ENCODE assay signal across 29 cellular contexts in the genomic region with DNA sequence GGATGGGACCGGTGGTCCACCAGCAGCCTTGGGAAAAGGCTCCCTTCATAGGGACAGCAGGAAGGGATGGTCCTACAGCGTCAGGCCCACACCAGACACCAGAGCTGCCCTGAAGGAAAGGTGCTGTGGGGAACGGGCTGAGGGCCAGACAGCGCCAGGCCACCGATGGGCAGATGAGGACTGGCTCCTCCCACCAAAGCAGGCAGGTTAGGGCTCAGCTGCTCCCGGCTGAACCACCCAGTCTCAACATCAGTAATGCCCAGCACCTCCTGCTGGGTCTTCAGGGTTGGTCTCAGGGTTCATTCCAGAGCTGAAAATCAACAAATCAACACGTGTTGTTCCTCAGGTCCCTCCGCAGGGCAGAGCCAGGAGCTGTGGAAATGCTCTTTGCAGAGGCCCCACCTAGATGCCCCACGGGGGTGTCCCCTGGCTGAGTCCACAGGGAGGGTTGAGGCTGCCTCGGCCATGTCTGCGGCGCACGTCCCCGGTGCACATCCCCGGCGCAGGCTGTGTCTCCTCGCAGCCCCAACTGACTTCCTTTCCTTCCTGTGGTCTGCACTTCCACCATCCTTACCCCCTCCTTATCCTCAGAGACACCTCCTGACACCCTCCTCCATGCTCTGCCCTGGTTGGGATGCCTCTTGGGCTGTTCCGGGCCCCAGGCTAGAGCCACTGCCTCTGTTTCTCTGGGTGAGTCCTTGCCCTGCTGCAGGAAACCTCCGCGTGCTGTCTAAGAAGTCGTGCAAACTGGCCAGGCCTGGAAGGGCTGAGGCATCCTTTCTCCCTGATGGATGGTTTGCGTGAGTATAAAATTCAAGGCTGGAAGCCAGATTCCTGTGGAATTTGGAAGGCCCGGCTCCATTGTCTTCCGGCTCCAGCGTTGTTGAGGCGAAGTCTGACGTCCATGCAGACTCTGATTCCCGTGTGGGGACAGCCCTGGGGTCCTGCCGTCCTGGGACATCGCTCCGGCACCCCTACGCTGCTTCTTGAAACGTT. TPM values are rescaled to one million over a fixed set of nuclear protein-coding genes. Genes with fewer than 3 reads are reported as not detected.
DNase-seq lines count a peak whose midpoint lies in the region; ATAC-seq, FAIRE-seq and TF ChIP-seq lines count a peak whose summit lies in the region.
"Had no signal": no experiment of that assay in that cellular context is flagged by ENCODE, and none has a peak within 500 bp of the region (broad histone marks: within the 10 kb centered on the region; RNA-seq: fewer than 3 reads in every experiment).

No MANE protein-coding gene starts in this region.

- TF ChIP-seq CTCF in astrocyte (IDR thresholded peaks at IDR 0.05; ENCODE audit: insufficient read depth, low read depth, low read length): no peak
- no peak for TF ChIP-seq CTCF in left lung (IDR thresholded peaks at IDR 0.05)
- no peak for TF ChIP-seq CTCF in tibial artery (IDR thresholded peaks at IDR 0.05)
- TF ChIP-seq CTCF in GM10266 (IDR thresholded peaks at IDR 0.05; ENCODE audit: control insufficient read depth, insufficient read depth, low read depth, missing control alignments): no peak

- peaks cover 72% of the 10 kb centered on the region for H3K27me3 Mint-ChIP-seq in astrocyte (ENCODE audit: low read depth, unreplicated experiment)

- peaks cover 3% of the 10 kb centered on the region for H3K4me1 Mint-ChIP-seq in astrocyte (ENCODE audit: low read depth, unreplicated experiment)
- H3K4me1 Mint-ChIP-seq: activated naive CD4-positive, alpha-beta T cell treated with anti-CD3 and anti-CD28 coated beads, Interleukin-2, amount 50 U/mL, for 24 hours had no signal

- no peak overlapping the region for H3K27ac Mint-ChIP-seq in astrocyte (ENCODE audit: unreplicated experiment)
- H3K27ac Mint-ChIP-seq: activated naive CD4-positive, alpha-beta T cell treated with anti-CD3 and anti-CD28 coated beads, Interleukin-2, amount 50 U/mL, for 24 hours; CD4-positive, alpha-beta T cell had no signal

- H3K4me1 ChIP-seq in astrocyte (ENCODE audit: insufficient read depth, low read length): no peaks in the 10 kb centered on the region
- H3K4me1 ChIP-seq in left lung: no peaks in the 10 kb centered on the region
- H3K4me1 ChIP-seq in tibial artery: no peaks in the 10 kb centered on the region
- H3K4me1 ChIP-seq: body of pancreas, colonic mucosa had no signal

- peaks cover 2% of the 10 kb centered on the region for H3K27me3 ChIP-seq in astrocyte (ENCODE audit: insufficient read depth, low read length)
- H3K27me3 ChIP-seq in left lung: peaks cover 0 to 78% of the 10 kb centered on the region in 2 donors
- peaks cover 0 to 57% of the 10 kb centered on the region in 2 donors for H3K27me3 ChIP-seq in tibial artery
- H3K27me3 ChIP-seq: colonic mucosa, ovary had no signal

- H3K9me3 ChIP-seq in astrocyte (ENCODE audit: insufficient read depth, low read depth, low read length): no peaks in the 10 kb centered on the region
- no peaks in the 10 kb centered on the region for H3K9me3 ChIP-seq in left lung
- peaks cover 0 to 9% (median 7%) of the 10 kb centered on the region in 3 donors for H3K9me3 ChIP-seq in tibial artery
- H3K9me3 ChIP-seq: body of pancreas, colonic mucosa, thoracic aorta had no signal

- H3K27ac ChIP-seq in astrocyte (ENCODE audit: low read depth, low read length) (no peak overlapping the region), left lung (no peak overlapping the region), tibial artery (no peak overlapping the region)
- H3K27ac ChIP-seq: body of pancreas, colonic mucosa, ovary, PC-9, thoracic aorta, VCaP had no signal

- no peak overlapping the region for H3K4me2 ChIP-seq in astrocyte (ENCODE audit: low read length)
- H3K4me2 ChIP-seq: PC-9 had no signal

- FAIRE-seq in astrocyte (lab: Jason Lieb, UNC): no peak
- FAIRE-seq: HTR-8/SVneo had no signal

- ATAC-seq in Right ventricle myocardium superior (ENCODE audit: poor library complexity) (no peak), left lung (no peak), GM21528 (IDR thresholded peaks at IDR 0.05; ENCODE audit: low FRiP score, unreplicated experiment) (no peak)
- ATAC-seq: body of pancreas, HCT116 had no signal

- H3K4me3 ChIP-seq in astrocyte (ENCODE audit: insufficient read depth, low read depth, low read length) (no peak overlapping the region), left lung (no peak overlapping the region), tibial artery (no peak overlapping the region)
- H3K4me3 ChIP-seq: body of pancreas, colonic mucosa, ovary, PC-9, thoracic aorta had no signal

- intact Hi-C loops in cardiac septum (cut with DNase I) (no loop called here), Right ventricle myocardium superior (cut with DNase I) (no loop called here), left lung (cut with DNase I) (no loop called here), tibial artery (cut with DNase I; ENCODE audit: low total_unique reads) (no loop called here)

- H3K79me2 ChIP-seq in astrocyte (ENCODE audit: insufficient read depth, low read length): no peaks in the 10 kb centered on the region

- no peaks in the 10 kb centered on the region for H3K9me3 Mint-ChIP-seq in astrocyte (ENCODE audit: unreplicated experiment)
- H3K9me3 Mint-ChIP-seq: activated naive CD4-positive, alpha-beta T cell treated with anti-CD3 and anti-CD28 coated beads, Interleukin-2, amount 50 U/mL, for 24 hours; CD4-positive, alpha-beta T cell had no signal

- H4K20me1 ChIP-seq in astrocyte (ENCODE audit: insufficient read depth, low read length): no peaks in the 10 kb centered on the region

- no peak overlapping the region for H2AFZ ChIP-seq in astrocyte (ENCODE audit: low read depth, low read length)
- H2AFZ ChIP-seq: PC-9 had no signal

- H3K36me3 Mint-ChIP-seq in astrocyte (ENCODE audit: low read depth, unreplicated experiment): no peaks in the 10 kb centered on the region
- H3K36me3 Mint-ChIP-seq: activated naive CD4-positive, alpha-beta T cell treated with anti-CD3 and anti-CD28 coated beads, Interleukin-2, amount 50 U/mL, for 24 hours had no signal

- H3K9ac ChIP-seq in astrocyte (ENCODE audit: low read length): no peak overlapping the region

- peak; percentile 51 for DNase-seq in cardiac septum (ENCODE audit: low spot score)
- DNase-seq in Right ventricle myocardium superior: no peak
- DNase-seq in astrocyte (ENCODE audit: low read depth): peak; percentile 26
- peak; percentile 24 to 73 for DNase-seq in left lung
- peak; percentile 10 to 46 for DNase-seq in tibial artery
- no peak for DNase-seq in nucleus accumbens (lab: John Stamatoyannopoulos, UW)
- DNase-seq in GM10266 (ENCODE audit: extremely low spot score): no peak
- DNase-seq: activated CD4-positive, alpha-beta T cell treated with anti-CD3 and anti-CD28 coated beads, Interleukin-2, amount 50 U/mL, for 4 hours; activated T-cell treated with anti-CD3 and anti-CD28 coated beads for 4 hours; CD4-positive, alpha-beta T cell; colonic mucosa; DMS 273 treated with DMSO at 0.1 percent for 48 hours; GF-D8; Kasumi-1; NCI-H1092; NCI-H1930; NCI-H2227 treated with DMSO at 0.1 percent for 48 hours; PC-9; stimulated activated CD4-positive, alpha-beta T cell treated with anti-CD3 and anti-CD28 coated beads, Interleukin-1b, Interleukin-23, amount 100 ng/mL, for 48 hours; stimulated activated naive CD4-positive, alpha-beta T cell had no signal

- no peak overlapping the region for H3K4me3 Mint-ChIP-seq in astrocyte (ENCODE audit: unreplicated experiment)
- H3K4me3 Mint-ChIP-seq: activated naive CD4-positive, alpha-beta T cell treated with anti-CD3 and anti-CD28 coated beads, Interleukin-2, amount 50 U/mL, for 24 hours; CD4-positive, alpha-beta T cell had no signal

- no peaks in the 10 kb centered on the region for H3K36me3 ChIP-seq in astrocyte (ENCODE audit: insufficient read depth, low read length)
- no peaks in the 10 kb centered on the region for H3K36me3 ChIP-seq in left lung
- H3K36me3 ChIP-seq in tibial artery: no peaks in the 10 kb centered on the region
- H3K36me3 ChIP-seq: colonic mucosa, ovary, thoracic aorta had no signal

RNA-seq across cellular contexts. Expression of a gene that starts 32.8 kb away (rescaled TPM):
- total RNA-seq in cardiac septum (0.94 TPM), Right ventricle myocardium superior (1.9 TPM), astrocyte (1.3 and 1.5 TPM in 2 replicates), left lung (1 to 10 TPM; 1.2 to 4.1 TPM)
- total RNA-seq: CD4-positive, alpha-beta T cell; PC-9; SK-MEL-5; thoracic aorta had no signal

Comparison
In these comparisons a context has a peak if more than half of its experiments do, and no peak if none do; other contexts are left out.
1. DNase-seq: peak in cardiac septum (single experiment), astrocyte (single experiment), left lung (2 of 2) and tibial artery (2 of 2); none in Right ventricle myocardium superior (single experiment), nucleus accumbens (0 of 56) and GM10266 (single experiment).